ENCODE assay signal across 8 cellular contexts in genomic region chr17:72120878-72121163, GRCh38. TPM values are rescaled to one million over a fixed set of nuclear protein-coding genes. Genes with fewer than 3 reads are reported as not detected.
DNase-seq lines count a peak whose midpoint lies in the region; ATAC-seq and TF ChIP-seq lines count a peak whose summit lies in the region.

TSS of gene SOX9 (plus strand) at chr17:72121020. CDS start at chr17:72121392, 372 bp downstream.

- peaks cover 81% of the 10 kb centered on the region for H3K27me3 ChIP-seq in HUES64 (ENCODE audit: insufficient read depth, low read length)
- no peaks in the 10 kb centered on the region for H3K27me3 ChIP-seq in RWPE2 (ENCODE audit: insufficient read depth, poor library complexity, severe bottlenecking)
- peaks cover 27 to 59% of the 10 kb centered on the region in 2 donors for H3K27me3 ChIP-seq in muscle layer of colon (ENCODE audit: control insufficient read depth in 1 of 2, insufficient read depth in 2 of 2, low read length in 2 of 2)

- no peak within 1 kb of the TSS for H3K27ac Mint-ChIP-seq in natural killer cell treated with Interleukin-12 subunit alpha and Interleukin-12 subunit beta and Interleukin-15 and Interleukin-18, amount 100 ng/mL, for 72 hours

- H3K4me3 Mint-ChIP-seq in natural killer cell treated with Interleukin-12 subunit alpha and Interleukin-12 subunit beta and Interleukin-15 and Interleukin-18, amount 100 ng/mL, for 72 hours: no peak within 1 kb of the TSS

- 0% methylated on average over 11 of the region's 11 CpGs for WGBS in HUES64

- H3K27me3 Mint-ChIP-seq in natural killer cell treated with Interleukin-12 subunit alpha and Interleukin-12 subunit beta and Interleukin-15 and Interleukin-18, amount 100 ng/mL, for 72 hours: peaks cover 44 to 49% of the 10 kb centered on the region in 2 donors

- peak; percentile 79 for ATAC-seq in GM21717 (IDR thresholded peaks at IDR 0.05; ENCODE audit: unreplicated experiment)
- peak; percentile 87 for ATAC-seq in RWPE2 (ENCODE audit: low read depth)
- no peak for ATAC-seq in natural killer cell treated with Interleukin-12 subunit alpha and Interleukin-12 subunit beta and Interleukin-15 and Interleukin-18, amount 100 ng/mL, for 72 hours

- peaks cover 3% of the 10 kb centered on the region for H3K9me3 Mint-ChIP-seq in natural killer cell treated with Interleukin-12 subunit alpha and Interleukin-12 subunit beta and Interleukin-15 and Interleukin-18, amount 100 ng/mL, for 72 hours

- no peaks in the 10 kb centered on the region for H3K4me1 Mint-ChIP-seq in natural killer cell treated with Interleukin-12 subunit alpha and Interleukin-12 subunit beta and Interleukin-15 and Interleukin-18, amount 100 ng/mL, for 72 hours (ENCODE audit: low read depth in 2 of 2)

- H3K36me3 Mint-ChIP-seq in natural killer cell treated with Interleukin-12 subunit alpha and Interleukin-12 subunit beta and Interleukin-15 and Interleukin-18, amount 100 ng/mL, for 72 hours: peaks cover 6% of the 10 kb centered on the region

- H3K4me1 ChIP-seq in HUES64 (ENCODE audit: insufficient read depth, low read length): peaks cover 35% of the 10 kb centered on the region
- H3K4me1 ChIP-seq in RWPE2 (ENCODE audit: insufficient read depth, poor library complexity, severe bottlenecking): peaks cover 27% of the 10 kb centered on the region
- H3K4me1 ChIP-seq in muscle layer of colon (ENCODE audit: insufficient read depth, low read length): peaks cover 24% of the 10 kb centered on the region

- H3K9ac ChIP-seq in HUES64 (ENCODE audit: low read depth, low read length): peak within 1 kb of the TSS; percentile 55
- H3K9ac ChIP-seq in muscle layer of colon (ENCODE audit: low read length): no peak within 1 kb of the TSS

- H3K4me3 ChIP-seq in GM12875 (ENCODE audit: low read depth, low read length) (peak within 1 kb of the TSS; percentile 83), HUES64 (ENCODE audit: low read length) (peak within 1 kb of the TSS; percentile 79), RWPE2 (ENCODE audit: severe bottlenecking) (peak within 1 kb of the TSS; percentile 95), muscle layer of colon (ENCODE audit: low read depth in 1 of 2, low read length in 2 of 2) (peak within 1 kb of the TSS; percentile 52 to 63)

- TF ChIP-seq CTCF in GM12875 (IDR thresholded peaks at IDR 0.05; ENCODE audit: borderline replicate concordance, insufficient read depth, low read depth, low read length): no peak
- TF ChIP-seq CTCF in RWPE2 (IDR thresholded peaks at IDR 0.05; ENCODE audit: poor library complexity, severe bottlenecking): no peak

- H3K9me3 ChIP-seq in HUES64 (ENCODE audit: insufficient read depth, low read depth, low read length) (no peaks in the 10 kb centered on the region), RWPE2 (ENCODE audit: severe bottlenecking) (no peaks in the 10 kb centered on the region), muscle layer of colon (ENCODE audit: low read length) (peaks cover 3% of the 10 kb centered on the region)

- H3K27ac ChIP-seq in HUES64 (ENCODE audit: low read depth, low read length): no peak within 1 kb of the TSS
- H3K27ac ChIP-seq in RWPE2 (ENCODE audit: poor library complexity, severe bottlenecking): peak within 1 kb of the TSS; percentile 73
- H3K27ac ChIP-seq in muscle layer of colon (ENCODE audit: low read depth, low read length): peak within 1 kb of the TSS; percentile 24

- peak; percentile 97 for DNase-seq in RWPE2 (ENCODE audit: low spot score)
- peak; percentile 92 for DNase-seq in fibroblast of gingiva (ENCODE audit: low read depth)
- DNase-seq in natural killer cell treated with Interleukin-12 subunit alpha and Interleukin-12 subunit beta and Interleukin-15 and Interleukin-18, amount 100 ng/mL, for 72 hours (ENCODE audit: low spot score): no peak
- DNase-seq in T-helper 9 cell: no peak

- H3K36me3 ChIP-seq in HUES64 (ENCODE audit: insufficient read depth, low read length) (peaks cover 7% of the 10 kb centered on the region; the same call in 1 of the 2 replicates), RWPE2 (ENCODE audit: low read depth) (peaks cover 31% of the 10 kb centered on the region), muscle layer of colon (ENCODE audit: insufficient read depth, low read length) (no peaks in the 10 kb centered on the region)

RNA-seq across cellular contexts. Expression of gene SOX9, which starts in this region (rescaled TPM):
- polyA plus RNA-seq in HUES64 (2013, experiment 1 of 2): 10.9 TPM
- polyA plus RNA-seq in HUES64 (2013, experiment 2 of 2): 18.8 TPM
- not detected for total RNA-seq in natural killer cell treated with Interleukin-12 subunit alpha and Interleukin-12 subunit beta and Interleukin-15 and Interleukin-18, amount 100 ng/mL, for 72 hours

Comparison
In these comparisons a context has a peak if more than half of its experiments do, and no peak if none do; other contexts are left out.
1. ATAC-seq: peak in GM21717 (single experiment) and RWPE2 (single experiment); none in natural killer cell treated with Interleukin-12 subunit alpha and Interleukin-12 subunit beta and Interleukin-15 and Interleukin-18, amount 100 ng/mL, for 72 hours (0 of 2).
2. DNase-seq: peak in RWPE2 (single experiment) and fibroblast of gingiva (single experiment); none in natural killer cell treated with Interleukin-12 subunit alpha and Interleukin-12 subunit beta and Interleukin-15 and Interleukin-18, amount 100 ng/mL, for 72 hours (single experiment) and T-helper 9 cell (single experiment).
3. Peak in every context shown above with its lines, with median percentiles within 50 percentile points of each other: H3K4me3 ChIP-seq.